In the genomic region with DNA sequence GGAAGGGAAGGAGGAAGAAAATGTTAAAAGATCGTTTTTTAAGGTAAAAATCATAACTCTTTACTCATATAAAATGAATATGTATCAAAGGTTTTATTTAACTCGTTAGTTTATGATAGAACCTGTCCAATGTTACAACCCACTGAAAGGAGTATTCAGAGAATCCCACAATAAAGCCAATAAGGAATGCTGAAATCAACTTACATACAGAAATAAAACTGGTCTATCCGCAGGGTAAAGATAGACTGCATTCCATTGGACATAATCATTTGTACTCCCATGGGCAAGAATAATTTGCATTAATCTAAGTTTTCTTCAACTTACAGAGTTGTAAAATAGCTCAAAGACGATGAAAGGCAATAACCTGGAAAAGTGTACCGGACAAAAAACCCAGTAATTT, we compare ENCODE assay signal across 10 cellular contexts. TPM values are rescaled to one million over a fixed set of nuclear protein-coding genes. Genes with fewer than 3 reads are reported as not detected.
DNase-seq lines count a peak whose midpoint lies in the region; ATAC-seq and TF ChIP-seq lines count a peak whose summit lies in the region.
"Had no signal": no experiment of that assay in that cellular context is flagged by ENCODE, and none has a peak within 500 bp of the region (broad histone marks: within the 10 kb centered on the region; RNA-seq: fewer than 3 reads in every experiment).

No MANE protein-coding gene starts in this region.

- no peaks in the 10 kb centered on the region for H4K20me1 ChIP-seq in MM.1S (ENCODE audit: insufficient read depth, low read length)

- H3K4me1 ChIP-seq in MM.1S (ENCODE audit: low read length) (peaks cover 17% of the 10 kb centered on the region), adrenal gland (replicated peaks in 1 of 2) (peaks cover 3 to 17% of the 10 kb centered on the region in 2 donors)
- peaks cover 19 to 27% of the 10 kb centered on the region in 2 donors for H3K4me1 ChIP-seq in naive thymus-derived CD4-positive, alpha-beta T cell (ENCODE audit: control insufficient read depth in 2 of 2, insufficient read depth in 2 of 2, low read length in 2 of 2)

- peak overlapping the region; percentile 71 for H3K4me2 ChIP-seq in MM.1S (ENCODE audit: low read depth, low read length)

- H3K36me3 Mint-ChIP-seq in naive thymus-derived CD4-positive, alpha-beta T cell, result peaks cover 8 to 30% (median 28%) of the 10 kb centered on the region in 5 donors

- H3K4me1 Mint-ChIP-seq in naive thymus-derived CD4-positive, alpha-beta T cell, result peaks cover 14 to 40% (median 33%) of the 10 kb centered on the region in 7 donors

- peaks cover 0 to 21% (median 12%) of the 10 kb centered on the region in 11 donors for H3K9me3 Mint-ChIP-seq in naive thymus-derived CD4-positive, alpha-beta T cell

- no peak for TF ChIP-seq CTCF in MM.1S (IDR thresholded peaks at IDR 0.05; ENCODE audit: low read length)
- no peak for TF ChIP-seq CTCF in cardiac fibroblast (IDR thresholded peaks at IDR 0.05; ENCODE audit: low read depth, low read length)
- TF ChIP-seq CTCF in adrenal gland (IDR thresholded peaks at IDR 0.05), result no peak

- peaks cover 15% of the 10 kb centered on the region for H3F3A ChIP-seq in MM.1S (ENCODE audit: insufficient read depth, low read length)

- POLR2A ChIA-PET in naive thymus-derived CD4-positive, alpha-beta T cell (lab: Charles Lee), result interaction anchor here (1.5 kb wide), 1 partner anchor 181 kb away, joined by 5 read pairs; no protein-coding TSS in a partner anchor

- 63 to 76% (median 76%) methylated on average over 5 of the region's 5 CpGs for WGBS in adrenal gland, 4 donors

- peak overlapping the region; percentile 83 to 99 (median 91) for H3K4me3 Mint-ChIP-seq in naive thymus-derived CD4-positive, alpha-beta T cell

- H3K9ac ChIP-seq in MM.1S (ENCODE audit: low read length), result peak overlapping the region; percentile 68; the same call in 1 of the 2 replicates

- intact Hi-C loops in naive thymus-derived CD4-positive, alpha-beta T cell (cut with micrococcal nuclease), result loop anchor here in 1 of 2 donors (2.0 to 5.0 kb wide), 2 partner anchors 20 to 288 kb away; a partner anchor contains a TSS
- intact Hi-C loops in adrenal gland (cut with DNase I), result loop anchor here (5.0 to 10.0 kb wide), 4 partner anchors 73 to 456 kb away; a partner anchor contains a TSS

- H3K4me3 ChIP-seq in MM.1S (ENCODE audit: low read length) (peak overlapping the region; percentile 64), cardiac fibroblast (replicated peaks in 1 of 2; ENCODE audit: low read depth in 2 of 2, low read length in 2 of 2) (peak overlapping the region; percentile 7 to 17), adrenal gland (no peak overlapping the region)
- H3K4me3 ChIP-seq in naive thymus-derived CD4-positive, alpha-beta T cell (ENCODE audit: low read length), result peak overlapping the region; percentile 52

- H2AFZ ChIP-seq in MM.1S (ENCODE audit: low read length), result peak overlapping the region; percentile 93

- H3K27ac ChIP-seq in MM.1S (ENCODE audit: low read length) (peak overlapping the region; percentile 74; the same call in 1 of the 2 replicates), adrenal gland (no peak overlapping the region)
- H3K27ac ChIP-seq in naive thymus-derived CD4-positive, alpha-beta T cell (ENCODE audit: low read depth, low read length), result peak overlapping the region; percentile 60

- ATAC-seq in naive thymus-derived CD4-positive, alpha-beta T cell, result no peak
- no peak for ATAC-seq in GM19328 (IDR thresholded peaks at IDR 0.05; ENCODE audit: unreplicated experiment)

- DNase-seq in EH (ENCODE audit: low read depth) (peak; percentile 71), MM.1S (no peak), cardiac fibroblast (ENCODE audit: low read depth in 2 of 2) (peak; percentile 72 to 80), adrenal gland (no peak)
- DNase-seq in naive thymus-derived CD4-positive, alpha-beta T cell, result no peak
- DNase-seq in stimulated activated CD4-positive, alpha-beta T cell treated with anti-CD3 and anti-CD28 coated beads, Interleukin-15, amount 100 ng/mL, for 24 hours, result no peak
- DNase-seq: central memory CD4-positive, alpha-beta T cell; GDM1; NCI-H526 treated with DMSO at 0.1 percent for 48 hours had no signal

- H3K27me3 ChIP-seq in MM.1S (replicated peaks; ENCODE audit: insufficient read depth, low read length), result 0 out of 2 replicates have a peak, but pooled peaks cover 16% of the 10 kb centered on the region
- H3K27me3 ChIP-seq in naive thymus-derived CD4-positive, alpha-beta T cell (ENCODE audit: control insufficient read depth in 2 of 2, insufficient read depth in 2 of 2, low read length in 2 of 2), result no peaks in the 10 kb centered on the region
- no peaks in the 10 kb centered on the region for H3K27me3 ChIP-seq in adrenal gland

- H3K27ac Mint-ChIP-seq in naive thymus-derived CD4-positive, alpha-beta T cell, result peak overlapping the region; percentile 88 to 99 (median 94)

- H3K79me2 ChIP-seq in MM.1S (ENCODE audit: low read length), result no peaks in the 10 kb centered on the region

- H3K9me3 ChIP-seq in MM.1S (replicated peaks; ENCODE audit: insufficient read depth, low read length) (no peaks in the 10 kb centered on the region), adrenal gland (replicated peaks in 1 of 3) (no peaks in the 10 kb centered on the region)
- peaks cover 0 to 5% (median 0%) of the 10 kb centered on the region in 3 experiments for H3K9me3 ChIP-seq in naive thymus-derived CD4-positive, alpha-beta T cell (ENCODE audit: control insufficient read depth in 2 of 3, low read length in 3 of 3)

- no peak for TF ChIP-seq POLR2A in adrenal gland (IDR thresholded peaks at IDR 0.05)

- CTCF ChIA-PET in naive thymus-derived CD4-positive, alpha-beta T cell (lab: Charles Lee), result interaction anchor here (0.5 to 5.9 kb wide), 4 partner anchors 74 to 361 kb away, joined by 4 to 84 read pairs (median 18); a partner anchor contains a TSS

- H3K9me2 ChIP-seq in MM.1S (replicated peaks; ENCODE audit: insufficient read depth, low read length), result no peaks in the 10 kb centered on the region

- H3K27me3 Mint-ChIP-seq in naive thymus-derived CD4-positive, alpha-beta T cell, result peaks cover 0 to 25% (median 4%) of the 10 kb centered on the region in 5 donors

- H3K36me3 ChIP-seq in MM.1S (replicated peaks; ENCODE audit: insufficient read depth, low read length) (no peaks in the 10 kb centered on the region), adrenal gland (replicated peaks in 1 of 2) (no peaks in the 10 kb centered on the region)
- H3K36me3 ChIP-seq in naive thymus-derived CD4-positive, alpha-beta T cell (ENCODE audit: control insufficient read depth in 2 of 3, insufficient read depth in 3 of 3, low read length in 3 of 3), result peaks cover 0 to 7% (median 0%) of the 10 kb centered on the region in 3 experiments

RNA-seq across cellular contexts. Expression of a gene that starts 17.9 kb away (rescaled TPM):
- not detected for total RNA-seq in naive thymus-derived CD4-positive, alpha-beta T cell
- polyA plus RNA-seq in naive thymus-derived CD4-positive, alpha-beta T cell, result not detected
- under 1 TPM in 6 of 8 donors, not detected in 2; 0.11 to 0.54 (median 0.19) TPM for total RNA-seq in adrenal gland
- under 1 TPM; 0.16 to 0.29 (median 0.20) TPM for polyA plus RNA-seq in adrenal gland

RNA-seq across cellular contexts. Expression of a gene that starts 42.7 kb away (rescaled TPM):
- not detected for total RNA-seq in naive thymus-derived CD4-positive, alpha-beta T cell
- polyA plus RNA-seq in naive thymus-derived CD4-positive, alpha-beta T cell, result not detected
- total RNA-seq in adrenal gland, result 10 to 100 TPM; 19.7 to 50.9 (median 31.3) TPM
- polyA plus RNA-seq in adrenal gland, result 10 to 100 TPM; 13.8 to 24.0 (median 15.0) TPM

Comparison
In these comparisons a context has a peak if more than half of its experiments do, and no peak if none do; other contexts are left out.
1. DNase-seq: peak in EH (single experiment) and cardiac fibroblast (2 of 2); none in MM.1S (single experiment), naive thymus-derived CD4-positive, alpha-beta T cell (0 of 9), adrenal gland (0 of 7) and stimulated activated CD4-positive, alpha-beta T cell treated with anti-CD3 and anti-CD28 coated beads, Interleukin-15, amount 100 ng/mL, for 24 hours (single experiment).
2. H3K27ac ChIP-seq: peak in MM.1S (single experiment) and naive thymus-derived CD4-positive, alpha-beta T cell (single experiment); none in adrenal gland (0 of 5).
3. H3K4me3 ChIP-seq: peak in MM.1S (single experiment), cardiac fibroblast (2 of 2) and naive thymus-derived CD4-positive, alpha-beta T cell (single experiment); none in adrenal gland (0 of 4).
4. RNA of a gene that starts 42.7 kb away (total RNA-seq): 19.7 to 50.9 TPM in adrenal gland; not detected in naive thymus-derived CD4-positive, alpha-beta T cell; every median in the first group is over 10 times any median in the second.